1 cellular context compared by ENCODE assay signal in genomic region chr20:41139227-41140093, GRCh38.
TF ChIP-seq lines count a peak whose summit lies in the region.

No MANE protein-coding gene starts in this region.

TF ChIP-seq in H1, 55 proteins besides CTCF, POLR2A, EP300 and RAD21:
- TF ChIP-seq JUND (IDR thresholded peaks at IDR 0.05; ENCODE audit: low read length) (no peak), CTBP2 (IDR thresholded peaks at IDR 0.05; ENCODE audit: borderline replicate concordance, insufficient read depth, insufficient read length, low read length) (no peak), RBBP5 (IDR thresholded peaks at IDR 0.05; ENCODE audit: borderline replicate concordance, low read depth, low read length) (no peak), EZH2 (IDR thresholded peaks at IDR 0.05; ENCODE audit: low read depth, low read length, severe bottlenecking) (no peak), ZNF274 (IDR thresholded peaks at IDR 0.05; ENCODE audit: borderline replicate concordance, extremely low read depth, low read length) (no peak), HDAC6 (IDR thresholded peaks at IDR 0.05; ENCODE audit: low read depth, low read length) (no peak)
TF ChIP-seq in H1: peak in this region for 0.
